In genomic region chr13:94175076-94175475, GRCh38 we compare ENCODE assay signal across 28 cellular contexts.
"Had no signal": no experiment of that assay in that cellular context is flagged by ENCODE, and none has a peak within 500 bp of the region (broad histone marks: within the 10 kb centered on the region; RNA-seq: fewer than 3 reads in every experiment).

No MANE protein-coding gene starts in this region.

- H3K4me1 ChIP-seq: psoas muscle, spleen, suprapubic skin, testis, upper lobe of right lung, uterus had no signal

- H3K36me3 ChIP-seq: neural progenitor cell, ovary, spleen, suprapubic skin, tibial artery, transverse colon, upper lobe of right lung, uterus had no signal

- H3K27ac ChIP-seq: neural progenitor cell, ovary, parathyroid adenoma, psoas muscle, skin epidermis, spleen, suprapubic skin, testis, tibial artery, transverse colon, upper lobe of right lung, uterus had no signal

- H3K27me3 ChIP-seq: neural progenitor cell, ovary, spleen, suprapubic skin, testis, tibial artery, transverse colon, upper lobe of right lung, uterus had no signal

- H3K9me3 ChIP-seq: ovary, psoas muscle, spleen, suprapubic skin, testis, tibial artery, transverse colon, upper lobe of right lung, uterus had no signal

- H3K4me3 ChIP-seq: neural progenitor cell, ovary, psoas muscle, skin epidermis, smooth muscle cell, spleen, suprapubic skin, testis, tibial artery, transverse colon, upper lobe of right lung, uterus had no signal

- ATAC-seq: natural killer cell; psoas muscle; right cardiac atrium; sciatic nerve; stimulated activated memory B cell treated with anti-CD40 and anti-IgM and Interleukin-4, amounts not matched to agents 10 μg/mL and 1 μg/mL and 100 μg/mL, for 72 hours; stimulated activated naive CD8-positive, alpha-beta T cell treated with anti-CD3 and anti-CD28 coated beads, Interleukin-15, amount 100 ng/mL, for 72 hours; stimulated activated naive CD8-positive, alpha-beta T cell treated with anti-CD3 and anti-CD28 coated beads, Interleukin-15, Interleukin-2, amounts not matched to agents 100 U/mL and 50 U/mL, for 24 hours; upper lobe of right lung had no signal

- DNase-seq: natural killer cell; occipital lobe; ovary; posterior cingulate gyrus; psoas muscle; right cardiac atrium; spleen; stimulated activated CD4-positive, alpha-beta T cell treated with anti-CD3 and anti-CD28 coated beads, Interleukin-12 subunit alpha, Interleukin-12 subunit beta, amount 100 ng/mL, for 4 hours; stimulated activated CD4-positive, alpha-beta T cell treated with anti-CD3 and anti-CD28 coated beads, Interleukin-1b, Interleukin-23, amount 100 ng/mL, for 48 hours; stimulated activated CD4-positive, alpha-beta T cell treated with anti-CD3 and anti-CD28 coated beads, Interleukin-4, amount 100 ng/mL, for 1 hour; stimulated activated CD4-positive, alpha-beta T cell treated with anti-CD3 and anti-CD28 coated beads, Interleukin-4, amount 100 ng/mL, for 4 hours; stimulated activated CD8-positive, alpha-beta memory T cell treated with anti-CD3 and anti-CD28 coated beads, Interleukin-4, amount 100 ng/mL, for 48 hours; stimulated activated naive CD4-positive, alpha-beta T cell; stimulated activated naive CD8-positive, alpha-beta T cell treated with anti-CD3 and anti-CD28 coated beads, Interleukin-15, amount 100 ng/mL, for 72 hours; stimulated activated naive CD8-positive, alpha-beta T cell treated with anti-CD3 and anti-CD28 coated beads, Interleukin-15, Interleukin-2, amounts not matched to agents 100 U/mL and 50 U/mL, for 24 hours; substantia nigra; testis; tibial artery; transverse colon; upper lobe of right lung; uterus had no signal
